In the genomic region with DNA sequence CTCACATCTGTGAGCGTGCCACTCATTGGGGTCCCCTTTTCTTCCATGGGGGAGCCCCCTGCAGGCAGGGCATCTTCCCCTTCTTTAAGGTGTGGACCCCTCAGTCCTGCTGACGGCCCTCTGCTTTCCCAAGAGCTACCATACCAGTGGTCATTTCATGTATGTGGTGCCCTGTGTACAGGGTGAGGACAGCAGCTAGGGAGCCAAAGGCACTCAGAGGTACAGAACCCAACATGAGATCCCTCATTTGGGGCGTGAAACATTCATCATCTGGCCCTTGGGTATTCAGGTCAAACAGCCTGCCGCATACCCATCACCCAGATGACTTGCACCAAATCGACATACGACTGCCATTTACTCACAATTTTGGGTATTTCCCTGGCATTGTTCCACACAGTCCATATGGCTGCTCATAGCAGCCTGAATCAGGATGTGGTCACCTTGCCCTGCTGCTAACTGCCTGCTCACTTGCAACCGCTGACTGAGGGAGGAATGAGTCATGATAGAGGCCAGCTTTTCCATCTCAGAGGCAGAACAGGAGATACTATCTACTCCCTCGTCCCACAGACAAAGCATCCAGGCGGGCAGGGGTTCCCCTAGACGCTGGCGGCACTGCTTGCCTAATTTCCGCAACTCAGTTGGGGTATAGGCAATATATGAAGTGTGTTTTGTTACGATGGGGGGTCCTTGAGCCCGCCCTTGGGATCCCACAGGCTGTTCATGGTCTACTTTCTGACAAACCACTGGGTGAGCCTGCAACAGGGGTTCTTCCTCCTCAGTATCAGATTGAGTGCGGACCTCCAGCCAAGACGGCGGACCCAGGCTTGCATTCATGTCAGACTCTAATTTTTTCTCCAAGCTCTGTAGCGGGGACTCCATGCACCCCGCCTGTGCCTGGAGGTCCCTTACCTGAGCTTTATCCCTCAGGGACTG, we compare ENCODE assay signal across 1 cellular context.
TF ChIP-seq lines count a peak whose summit lies in the region.

No MANE protein-coding gene starts in this region.

TF ChIP-seq in GM12878, 131 proteins besides CTCF, POLR2A, EP300 and RAD21 (continued from another document and continues in another):
- peak; percentile 30 for TF ChIP-seq CUX1 (IDR thresholded peaks at IDR 0.05; ENCODE audit: insufficient replicate concordance, low read depth, low read length)
- no peak for TF ChIP-seq RBBP5 (conservative IDR thresholded peaks at IDR 0.05)
- TF ChIP-seq HCFC1 (IDR thresholded peaks at IDR 0.05; ENCODE audit: low read length), result no peak
- no peak for TF ChIP-seq BRCA1 (IDR thresholded peaks at IDR 0.05; ENCODE audit: low read depth, low read length)
- TF ChIP-seq NKRF (conservative IDR thresholded peaks at IDR 0.05), result no peak
- TF ChIP-seq STAT3 (IDR thresholded peaks at IDR 0.05; ENCODE audit: low read depth, low read length), result no peak
- no peak for TF ChIP-seq CREM (IDR thresholded peaks at IDR 0.05; ENCODE audit: low read depth)
- TF ChIP-seq ATF3 (IDR thresholded peaks at IDR 0.05; ENCODE audit: borderline replicate concordance, extremely low read depth, low read depth, low read length), result no peak
- no peak for TF ChIP-seq CHD1 (IDR thresholded peaks at IDR 0.05; ENCODE audit: low read depth, low read length)
- peak; percentile 35; the same call in 1 of the 2 replicates for TF ChIP-seq JUNB (IDR thresholded peaks at IDR 0.05)
- 0 out of 2 replicates have a peak, but pooled peaks have one; percentile 32 for TF ChIP-seq CHD2 (IDR thresholded peaks at IDR 0.05; ENCODE audit: borderline replicate concordance, low read depth, low read length)
- no peak for TF ChIP-seq TCF7 (IDR thresholded peaks at IDR 0.05; ENCODE audit: borderline replicate concordance)
- TF ChIP-seq HDAC6 (IDR thresholded peaks at IDR 0.05; ENCODE audit: unreplicated experiment), result no peak
- peak; percentile 61 for TF ChIP-seq JUND (IDR thresholded peaks at IDR 0.05; ENCODE audit: low read depth, low read length)
- no peak for TF ChIP-seq POLR2AphosphoS2 (IDR thresholded peaks at IDR 0.05; ENCODE audit: low read depth, low read length)
- no peak for TF ChIP-seq ESRRA (IDR thresholded peaks at IDR 0.05; ENCODE audit: low read length)
- peak; percentile 93 for TF ChIP-seq MTA2 (IDR thresholded peaks at IDR 0.05; ENCODE audit: low read depth)
- no peak for TF ChIP-seq ZSCAN29 (IDR thresholded peaks at IDR 0.05)
- peak; percentile 46; the same call in 1 of the 2 replicates for TF ChIP-seq CBX5 (IDR thresholded peaks at IDR 0.05; ENCODE audit: low read depth)
- TF ChIP-seq, protein P1, sequence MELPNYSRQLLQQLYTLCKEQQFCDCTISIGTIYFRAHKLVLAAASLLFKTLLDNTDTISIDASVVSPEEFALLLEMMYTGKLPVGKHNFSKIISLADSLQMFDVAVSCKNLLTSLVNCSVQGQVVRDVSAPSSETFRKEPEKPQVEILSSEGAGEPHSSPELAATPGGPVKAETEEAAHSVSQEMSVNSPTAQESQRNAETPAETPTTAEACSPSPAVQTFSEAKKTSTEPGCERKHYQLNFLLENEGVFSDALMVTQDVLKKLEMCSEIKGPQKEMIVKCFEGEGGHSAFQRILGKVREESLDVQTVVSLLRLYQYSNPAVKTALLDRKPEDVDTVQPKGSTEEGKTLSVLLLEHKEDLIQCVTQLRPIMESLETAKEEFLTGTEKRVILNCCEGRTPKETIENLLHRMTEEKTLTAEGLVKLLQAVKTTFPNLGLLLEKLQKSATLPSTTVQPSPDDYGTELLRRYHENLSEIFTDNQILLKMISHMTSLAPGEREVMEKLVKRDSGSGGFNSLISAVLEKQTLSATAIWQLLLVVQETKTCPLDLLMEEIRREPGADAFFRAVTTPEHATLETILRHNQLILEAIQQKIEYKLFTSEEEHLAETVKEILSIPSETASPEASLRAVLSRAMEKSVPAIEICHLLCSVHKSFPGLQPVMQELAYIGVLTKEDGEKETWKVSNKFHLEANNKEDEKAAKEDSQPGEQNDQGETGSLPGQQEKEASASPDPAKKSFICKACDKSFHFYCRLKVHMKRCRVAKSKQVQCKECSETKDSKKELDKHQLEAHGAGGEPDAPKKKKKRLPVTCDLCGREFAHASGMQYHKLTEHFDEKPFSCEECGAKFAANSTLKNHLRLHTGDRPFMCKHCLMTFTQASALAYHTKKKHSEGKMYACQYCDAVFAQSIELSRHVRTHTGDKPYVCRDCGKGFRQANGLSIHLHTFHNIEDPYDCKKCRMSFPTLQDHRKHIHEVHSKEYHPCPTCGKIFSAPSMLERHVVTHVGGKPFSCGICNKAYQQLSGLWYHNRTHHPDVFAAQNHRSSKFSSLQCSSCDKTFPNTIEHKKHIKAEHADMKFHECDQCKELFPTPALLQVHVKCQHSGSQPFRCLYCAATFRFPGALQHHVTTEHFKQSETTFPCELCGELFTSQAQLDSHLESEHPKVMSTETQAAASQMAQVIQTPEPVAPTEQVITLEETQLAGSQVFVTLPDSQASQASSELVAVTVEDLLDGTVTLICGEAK (IDR thresholded peaks at IDR 0.05; ENCODE audit: borderline replicate concordance), result no peak
- TF ChIP-seq, protein P2, sequence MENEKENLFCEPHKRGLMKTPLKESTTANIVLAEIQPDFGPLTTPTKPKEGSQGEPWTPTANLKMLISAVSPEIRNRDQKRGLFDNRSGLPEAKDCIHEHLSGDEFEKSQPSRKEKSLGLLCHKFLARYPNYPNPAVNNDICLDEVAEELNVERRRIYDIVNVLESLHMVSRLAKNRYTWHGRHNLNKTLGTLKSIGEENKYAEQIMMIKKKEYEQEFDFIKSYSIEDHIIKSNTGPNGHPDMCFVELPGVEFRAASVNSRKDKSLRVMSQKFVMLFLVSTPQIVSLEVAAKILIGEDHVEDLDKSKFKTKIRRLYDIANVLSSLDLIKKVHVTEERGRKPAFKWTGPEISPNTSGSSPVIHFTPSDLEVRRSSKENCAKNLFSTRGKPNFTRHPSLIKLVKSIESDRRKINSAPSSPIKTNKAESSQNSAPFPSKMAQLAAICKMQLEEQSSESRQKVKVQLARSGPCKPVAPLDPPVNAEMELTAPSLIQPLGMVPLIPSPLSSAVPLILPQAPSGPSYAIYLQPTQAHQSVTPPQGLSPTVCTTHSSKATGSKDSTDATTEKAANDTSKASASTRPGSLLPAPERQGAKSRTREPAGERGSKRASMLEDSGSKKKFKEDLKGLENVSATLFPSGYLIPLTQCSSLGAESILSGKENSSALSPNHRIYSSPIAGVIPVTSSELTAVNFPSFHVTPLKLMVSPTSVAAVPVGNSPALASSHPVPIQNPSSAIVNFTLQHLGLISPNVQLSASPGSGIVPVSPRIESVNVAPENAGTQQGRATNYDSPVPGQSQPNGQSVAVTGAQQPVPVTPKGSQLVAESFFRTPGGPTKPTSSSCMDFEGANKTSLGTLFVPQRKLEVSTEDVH (IDR thresholded peaks at IDR 0.05; ENCODE audit: low read depth, partially characterized antibody), result no peak
- TF ChIP-seq FOS (IDR thresholded peaks at IDR 0.05; ENCODE audit: borderline replicate concordance, extremely low read depth, insufficient read length), result no peak
- peak; percentile 59 for TF ChIP-seq RELA (IDR thresholded peaks at IDR 0.05; ENCODE audit: borderline replicate concordance, partially characterized antibody)
- TF ChIP-seq ETV6 (conservative IDR thresholded peaks at IDR 0.05 in 1 of 2, IDR thresholded peaks at IDR 0.05 in 1 of 2; ENCODE audit: borderline replicate concordance in 1 of 2, low read depth in 1 of 2), result no peak
- TF ChIP-seq KAT2A (conservative IDR thresholded peaks at IDR 0.05; ENCODE audit: control insufficient read depth, low read depth, low read length), result no peak
- no peak for TF ChIP-seq MAX (IDR thresholded peaks at IDR 0.05; ENCODE audit: low read depth, low read length)
- TF ChIP-seq TBL1XR1 (IDR thresholded peaks at IDR 0.05; ENCODE audit: low read depth, low read length), result no peak
- TF ChIP-seq ASH2L (IDR thresholded peaks at IDR 0.05; ENCODE audit: borderline replicate concordance, low read depth), result no peak
- no peak for TF ChIP-seq SUPT20H (IDR thresholded peaks at IDR 0.05; ENCODE audit: borderline replicate concordance, control insufficient read depth, low read depth, low read length)
- TF ChIP-seq SRF (IDR thresholded peaks at IDR 0.05; ENCODE audit: low read depth in 2 of 2, low read length in 2 of 2), result no peak
- peak; percentile 67 for TF ChIP-seq GATAD2B (conservative IDR thresholded peaks at IDR 0.05; ENCODE audit: low read depth)
- no peak for TF ChIP-seq SREBF1 (IDR thresholded peaks at IDR 0.05; ENCODE audit: low read length)
- TF ChIP-seq IKZF2 (IDR thresholded peaks at IDR 0.05), result peak; percentile 97 to 98
- TF ChIP-seq PML (IDR thresholded peaks at IDR 0.05; ENCODE audit: low read length), result no peak
- TF ChIP-seq ZNF384 (IDR thresholded peaks at IDR 0.05; ENCODE audit: borderline replicate concordance, low read depth, low read length), result no peak
- peak; percentile 77 for TF ChIP-seq SKIL (IDR thresholded peaks at IDR 0.05; ENCODE audit: low read depth, poor library complexity, severe bottlenecking)
- TF ChIP-seq TCF3 (IDR thresholded peaks at IDR 0.05; ENCODE audit: borderline replicate concordance, insufficient read depth, low read depth, low read length), result peak; percentile 26; the same call in 1 of the 2 replicates
